ENCODE assay signal across 8 cellular contexts in the genomic region with DNA sequence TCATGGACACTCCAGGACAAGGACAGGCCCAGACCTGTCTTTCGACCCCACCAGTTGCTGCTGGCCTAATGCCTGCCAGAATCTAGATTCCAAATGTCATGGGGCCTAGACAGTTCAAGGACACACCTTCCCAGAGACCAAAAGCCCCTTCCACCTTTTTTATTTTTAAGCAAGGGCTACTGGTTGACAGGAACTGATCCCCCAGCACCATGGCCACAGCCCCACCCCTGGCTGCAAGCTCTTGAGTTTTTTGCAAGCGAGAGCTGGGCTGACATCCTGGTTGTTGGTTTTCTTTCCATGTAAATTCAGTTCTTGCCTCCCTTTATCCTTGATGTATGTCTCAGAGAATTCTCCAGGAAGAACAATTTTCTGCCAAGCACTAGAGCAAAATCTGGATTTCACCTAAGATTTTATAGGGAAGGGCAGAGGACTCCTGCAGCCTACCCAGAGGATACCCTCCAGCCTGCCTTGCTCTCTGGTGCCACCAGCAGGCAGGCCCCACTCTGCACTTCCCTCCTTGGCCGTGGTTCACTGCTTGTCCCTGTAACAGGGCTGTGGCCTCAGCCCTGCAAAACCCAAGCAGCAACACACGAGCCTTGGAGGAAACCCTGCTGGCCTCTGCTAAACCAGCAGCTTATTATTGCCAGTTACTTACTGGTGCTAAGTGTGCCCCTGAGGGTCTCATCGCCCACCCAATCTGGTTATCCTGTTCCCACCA.
DNase-seq lines count a peak whose midpoint lies in the region; ATAC-seq and TF ChIP-seq lines count a peak whose summit lies in the region.

No MANE protein-coding gene starts in this region.

- BruUV-seq in mammary epithelial cell (replicated peaks; lab: Mats Ljungman, UMichigan) = no TSS peak

- H3K4me1 ChIP-seq in KMS-11 (ENCODE audit: low read depth, poor library complexity, severe bottlenecking) (no peaks in the 10 kb centered on the region), mammary epithelial cell (ENCODE audit: insufficient read depth, low read length) (peaks cover 55% of the 10 kb centered on the region)

- H3K36me3 ChIP-seq in KMS-11 (ENCODE audit: insufficient read depth) = no peaks in the 10 kb centered on the region
- H3K36me3 ChIP-seq in mammary epithelial cell (ENCODE audit: insufficient read depth, low read length) = no peaks in the 10 kb centered on the region

- H3K4me2 ChIP-seq in KMS-11 = no peak overlapping the region
- H3K4me2 ChIP-seq in mammary epithelial cell (ENCODE audit: insufficient read depth, low read depth, low read length) = peak overlapping the region; percentile 14

- intact Hi-C loops in mammary epithelial cell (cut with micrococcal nuclease) = loop anchor here (1.0 to 2.0 kb wide), 2 partner anchors 97 to 161 kb away; partner anchors contain the start of gene TWIST2

- no peak for ATAC-seq in HG03469 (IDR thresholded peaks at IDR 0.05; ENCODE audit: unreplicated experiment)
- ATAC-seq in HG02840 (IDR thresholded peaks at IDR 0.05; ENCODE audit: low FRiP score, unreplicated experiment) = no peak

- DNase-seq in EH (ENCODE audit: low read depth) (peak; percentile 76), mammary epithelial cell (no peak), left kidney (ENCODE audit: low read depth, low spot score) (peak; percentile 58), NCI-H510A (lab: John Stamatoyannopoulos, UW) (no peak)
- no peak for DNase-seq in effector CD8-positive, alpha-beta T cell (lab: John Stamatoyannopoulos, UW)

- CTCF ChIA-PET in mammary epithelial cell (lab: Charles Lee; ENCODE audit: low non-redundant PET) = no interaction called here

- WGBS in mammary epithelial cell (ENCODE audit: low coverage, missing lambda C conversion rate) = 95% methylated on average over 4 of the region's 5 CpGs

- H3K79me2 ChIP-seq in KMS-11 (ENCODE audit: insufficient read depth, low read depth) (no peaks in the 10 kb centered on the region), mammary epithelial cell (ENCODE audit: insufficient read depth, low read length) (no peaks in the 10 kb centered on the region)

- H3K9ac ChIP-seq in KMS-11 (no peak overlapping the region), mammary epithelial cell (ENCODE audit: insufficient read depth, low read length) (no peak overlapping the region)

- H4K20me1 ChIP-seq in KMS-11 (ENCODE audit: insufficient read depth) (no peaks in the 10 kb centered on the region), mammary epithelial cell (ENCODE audit: insufficient read depth, low read length) (no peaks in the 10 kb centered on the region)

- H3K27ac ChIP-seq in KMS-11 (no peak overlapping the region), mammary epithelial cell (ENCODE audit: insufficient read depth, low read depth, low read length) (no peak overlapping the region)

- dilution Hi-C loops in mammary epithelial cell (cut with HindIII; ENCODE audit: low sequenced_read_pairs) = no loop called here

- peaks cover 11% of the 10 kb centered on the region; the same call in 1 of the 2 replicates for H3K27me3 ChIP-seq in KMS-11 (ENCODE audit: insufficient read depth, low read depth)
- no peaks in the 10 kb centered on the region for H3K27me3 ChIP-seq in mammary epithelial cell (ENCODE audit: insufficient read depth, low read length)

- H2AFZ ChIP-seq in KMS-11 (ENCODE audit: low read depth) (no peak overlapping the region), mammary epithelial cell (ENCODE audit: low read depth, low read length) (no peak overlapping the region)

- no peaks in the 10 kb centered on the region for H3K9me3 ChIP-seq in mammary epithelial cell (replicated peaks; ENCODE audit: insufficient read depth, low read length)

- TF ChIP-seq CTCF in KMS-11 (conservative IDR thresholded peaks at IDR 0.05; ENCODE audit: low read depth, low read length) (peak; percentile 36; the same call in 1 of the 2 replicates), mammary epithelial cell (conservative IDR thresholded peaks at IDR 0.05 in 1 of 2, IDR thresholded peaks at IDR 0.05 in 1 of 2; ENCODE audit: extremely low read depth in 1 of 2, insufficient read depth in 1 of 2, low read depth in 1 of 2, low read length in 2 of 2) (peak; percentile 77 to 93)

- H3K4me3 ChIP-seq in KMS-11 (IDR thresholded peaks at IDR 0.05; ENCODE audit: insufficient read depth, low read depth, low read length) (no peak overlapping the region), mammary epithelial cell (replicated peaks in 1 of 3; ENCODE audit: insufficient read depth in 1 of 3, low read depth in 2 of 3, low read length in 3 of 3) (no peak overlapping the region)

- in situ Hi-C loops in mammary epithelial cell (cut with MboI; ENCODE audit: low sequenced_read_pairs in 2 of 2) = no loop called here

Comparison
In these comparisons a context has a peak if more than half of its experiments do, and no peak if none do; other contexts are left out.
1. DNase-seq: peak in EH (single experiment) and left kidney (single experiment); none in mammary epithelial cell (single experiment), NCI-H510A (single experiment) and effector CD8-positive, alpha-beta T cell (single experiment).